Comparison of ENCODE assay signal across 8 cellular contexts in the genomic region with DNA sequence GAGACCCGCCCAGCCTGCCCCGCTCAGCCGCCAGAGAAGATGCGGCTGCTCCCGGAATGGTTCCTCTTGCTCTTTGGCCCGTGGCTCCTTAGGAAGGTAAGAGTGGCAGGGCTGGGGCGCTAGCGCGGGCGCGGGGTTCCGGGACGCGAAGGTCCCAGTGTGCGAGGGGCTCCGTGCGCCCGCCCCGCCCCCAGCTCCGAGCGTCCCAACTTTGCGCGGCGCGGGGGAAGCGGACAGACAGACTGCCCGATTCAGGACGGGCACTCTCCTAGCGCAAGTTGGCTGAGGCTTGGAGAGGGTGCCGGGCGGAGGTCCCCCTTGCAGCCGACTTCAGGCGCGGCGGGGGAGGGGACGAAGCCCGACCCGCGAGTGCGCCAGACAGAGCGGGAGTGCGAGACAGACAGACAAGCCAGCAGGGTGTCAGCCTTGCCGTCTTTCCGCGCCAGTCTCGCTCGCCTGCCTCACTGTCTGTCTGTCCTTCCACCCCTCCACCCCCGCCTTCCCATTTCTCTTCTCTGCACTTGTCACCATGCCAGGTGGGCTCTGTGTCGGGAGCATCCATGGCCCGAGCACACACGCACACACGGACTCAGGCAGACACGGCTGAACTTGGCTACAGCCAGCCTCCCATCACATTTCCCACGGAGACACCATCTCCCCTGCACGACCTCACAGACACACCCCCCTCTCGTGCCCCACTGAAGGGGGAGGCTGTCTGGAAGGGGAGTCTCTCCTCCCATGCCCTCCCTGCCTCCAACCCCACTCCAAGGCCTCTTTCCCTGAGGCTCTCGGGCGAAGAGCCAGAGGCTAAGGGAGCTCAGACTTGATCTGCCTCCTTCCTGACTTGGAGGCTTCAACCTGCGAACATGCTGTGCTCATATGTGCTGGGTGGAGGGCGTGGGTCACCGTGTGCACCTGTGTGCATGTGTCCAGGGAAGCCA. TPM values are rescaled to one million over a fixed set of nuclear protein-coding genes. Genes with fewer than 3 reads are reported as not detected.
DNase-seq lines count a peak whose midpoint lies in the region; ATAC-seq and TF ChIP-seq lines count a peak whose summit lies in the region.

No MANE protein-coding gene starts in this region.

- TF ChIP-seq CTCF in fibroblast of villous mesenchyme (IDR thresholded peaks at IDR 0.05; ENCODE audit: insufficient read depth, low read depth, low read length), result no peak

- peaks cover 70% of the 10 kb centered on the region for H3K4me1 Mint-ChIP-seq in stimulated activated naive CD8-positive, alpha-beta T cell treated with anti-CD3 and anti-CD28 coated beads, Interleukin-15, amount 100 ng/mL, for 72 hours

- ATAC-seq in stimulated activated naive CD8-positive, alpha-beta T cell treated with anti-CD3 and anti-CD28 coated beads, Interleukin-15, amount 100 ng/mL, for 72 hours, result no peak
- ATAC-seq in HG02970 (IDR thresholded peaks at IDR 0.05; ENCODE audit: low FRiP score, unreplicated experiment) (no peak), GM18868 (IDR thresholded peaks at IDR 0.05; ENCODE audit: unreplicated experiment) (no peak)

- H3K27ac Mint-ChIP-seq in stimulated activated naive CD8-positive, alpha-beta T cell treated with anti-CD3 and anti-CD28 coated beads, Interleukin-15, amount 100 ng/mL, for 72 hours, result no peak overlapping the region

- peaks cover 87% of the 10 kb centered on the region for H3K27me3 Mint-ChIP-seq in stimulated activated naive CD8-positive, alpha-beta T cell treated with anti-CD3 and anti-CD28 coated beads, Interleukin-15, amount 100 ng/mL, for 72 hours

- peak overlapping the region; percentile 73 to 74 for H3K4me3 Mint-ChIP-seq in stimulated activated naive CD8-positive, alpha-beta T cell treated with anti-CD3 and anti-CD28 coated beads, Interleukin-15, amount 100 ng/mL, for 72 hours

- DNase-seq in stimulated activated CD8-positive, alpha-beta memory T cell treated with anti-CD3 and anti-CD28 coated beads, Interleukin-12 subunit alpha, Interleukin-12 subunit beta, amount 100 ng/mL, for 4 hours (ENCODE audit: low read depth), result peak; percentile 21
- DNase-seq in stimulated activated CD8-positive, alpha-beta memory T cell treated with anti-CD3 and anti-CD28 coated beads, Interleukin-4, amount 100 ng/mL, for 48 hours, result no peak
- DNase-seq in T1000 (lab: John Stamatoyannopoulos, UW), result peak; percentile 19
- peak; percentile 13 for DNase-seq in fibroblast of villous mesenchyme (ENCODE audit: low read depth)
- DNase-seq in stimulated activated naive CD8-positive, alpha-beta T cell treated with anti-CD3 and anti-CD28 coated beads, Interleukin-15, amount 100 ng/mL, for 72 hours, result no peak
- no peak for DNase-seq in NCI-H526 treated with DMSO at 0.1 percent for 48 hours (lab: John Stamatoyannopoulos, UW)

- H3K9me3 Mint-ChIP-seq in stimulated activated naive CD8-positive, alpha-beta T cell treated with anti-CD3 and anti-CD28 coated beads, Interleukin-15, amount 100 ng/mL, for 72 hours, result no peaks in the 10 kb centered on the region

- H3K4me3 ChIP-seq in fibroblast of villous mesenchyme (ENCODE audit: low read depth, low read length), result peak overlapping the region; percentile 60

RNA-seq across cellular contexts. Expression of gene NXPH4, which starts 0.6 kb away (rescaled TPM):
- 1.3 and 1.6 TPM in 2 replicates for total RNA-seq in fibroblast of villous mesenchyme

RNA-seq across cellular contexts. Expression of gene SHMT2, which starts 12.3 kb away (rescaled TPM):
- 199 and 316 TPM in 2 replicates for total RNA-seq in fibroblast of villous mesenchyme

RNA-seq across cellular contexts. Expression of gene STAC3, which starts 33.8 kb away (rescaled TPM):
- total RNA-seq in fibroblast of villous mesenchyme, result 0.32 and 1.3 TPM in 2 replicates

Comparison
In these comparisons a context has a peak if more than half of its experiments do, and no peak if none do; other contexts are left out.
1. DNase-seq: peak in stimulated activated CD8-positive, alpha-beta memory T cell treated with anti-CD3 and anti-CD28 coated beads, Interleukin-12 subunit alpha, Interleukin-12 subunit beta, amount 100 ng/mL, for 4 hours (single experiment), T1000 (single experiment) and fibroblast of villous mesenchyme (single experiment); none in stimulated activated CD8-positive, alpha-beta memory T cell treated with anti-CD3 and anti-CD28 coated beads, Interleukin-4, amount 100 ng/mL, for 48 hours (single experiment), stimulated activated naive CD8-positive, alpha-beta T cell treated with anti-CD3 and anti-CD28 coated beads, Interleukin-15, amount 100 ng/mL, for 72 hours (0 of 2) and NCI-H526 treated with DMSO at 0.1 percent for 48 hours (single experiment).